In the genomic region with DNA sequence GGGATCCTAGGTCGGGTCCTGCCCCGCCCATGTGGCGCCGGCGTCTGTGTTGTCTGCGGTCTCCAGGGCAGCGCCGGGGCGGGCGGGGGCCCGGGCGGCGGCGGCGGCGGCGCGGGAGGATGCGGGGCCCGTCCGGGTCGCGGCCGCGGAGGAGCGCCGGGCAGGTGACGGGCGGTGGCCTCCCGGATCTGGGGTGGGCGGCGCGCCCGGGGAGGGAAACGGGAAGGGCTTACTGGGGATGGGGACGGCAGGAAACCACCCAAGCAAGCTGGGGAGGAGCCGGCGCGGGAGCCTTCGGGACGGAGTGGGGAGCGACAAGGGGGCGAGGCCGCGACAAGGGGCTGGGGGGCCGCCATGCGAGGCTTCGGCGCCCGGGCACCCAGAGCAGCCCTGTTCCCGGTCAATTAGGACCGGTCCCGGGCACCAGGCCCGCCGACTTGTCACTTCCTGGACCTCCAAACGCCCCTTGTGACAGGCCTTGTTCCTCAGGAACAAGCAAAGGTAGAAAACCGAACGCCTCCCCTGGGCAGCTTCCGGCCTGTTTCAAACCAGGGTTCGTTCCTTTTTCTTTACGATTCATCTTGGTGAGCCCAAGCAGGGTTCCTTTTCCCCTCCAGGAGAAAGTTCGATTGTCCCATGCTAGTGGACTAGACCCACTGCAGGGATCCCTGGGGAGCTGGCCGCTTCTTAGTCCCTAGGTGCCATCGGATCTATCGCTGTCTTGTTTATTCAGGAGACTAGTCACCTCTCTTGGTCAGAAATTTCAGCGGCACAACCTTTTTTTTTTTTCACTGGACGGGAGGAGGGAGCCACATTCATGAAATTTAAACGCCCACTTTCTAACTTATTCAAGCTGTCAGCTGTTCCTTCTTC, we compare ENCODE assay signal across 8 cellular contexts. TPM values are rescaled to one million over a fixed set of nuclear protein-coding genes. Genes with fewer than 3 reads are reported as not detected.
DNase-seq lines count a peak whose midpoint lies in the region; ATAC-seq and TF ChIP-seq lines count a peak whose summit lies in the region.

No MANE protein-coding gene starts in this region.

- DNase-seq in DMS53 (lab: John Stamatoyannopoulos, UW) (peak; percentile 81), Peyer's patch (peak; percentile 59 to 79 (median 78)), glomerular visceral epithelial cell (ENCODE audit: extremely low spot score) (peak; percentile 53), occipital lobe (lab: John Stamatoyannopoulos, UW) (peak; percentile 70), GM19238 (ENCODE audit: insufficient read length, low spot score) (no peak)
- DNase-seq in activated naive CD4-positive, alpha-beta T cell treated with anti-CD3 and anti-CD28 coated beads for 36 hours: peak; percentile 63

- intact Hi-C loops in activated naive CD4-positive, alpha-beta T cell treated with anti-CD3 and anti-CD28 coated beads for 36 hours (cut with micrococcal nuclease): loop anchor here (2.0 to 5.0 kb wide), 3 partner anchors 20 to 139 kb away; no protein-coding TSS in a partner anchor

- H3K4me1 Mint-ChIP-seq in activated naive CD4-positive, alpha-beta T cell treated with anti-CD3 and anti-CD28 coated beads for 36 hours (ENCODE audit: low read depth): peaks cover 19% of the 10 kb centered on the region

- peak; percentile 67 for ATAC-seq in HG02852 (IDR thresholded peaks at IDR 0.05; ENCODE audit: unreplicated experiment)

- H3K9me3 Mint-ChIP-seq in activated naive CD4-positive, alpha-beta T cell treated with anti-CD3 and anti-CD28 coated beads for 36 hours: no peaks in the 10 kb centered on the region

- H3K27ac Mint-ChIP-seq in activated naive CD4-positive, alpha-beta T cell treated with anti-CD3 and anti-CD28 coated beads for 36 hours: no peak overlapping the region

- H3K27me3 ChIP-seq in Peyer's patch (no peaks in the 10 kb centered on the region), thymus (ENCODE audit: control insufficient read depth, insufficient read depth) (peaks cover 4% of the 10 kb centered on the region)

- H3K36me3 ChIP-seq in Peyer's patch (no peaks in the 10 kb centered on the region), thymus (ENCODE audit: control insufficient read depth, insufficient read depth) (no peaks in the 10 kb centered on the region)

- H3K27ac ChIP-seq in Peyer's patch (peak overlapping the region; percentile 59 to 86 (median 81)), thymus (ENCODE audit: low read depth) (peak overlapping the region; percentile 84)

- 1% methylated on average over 68 of the region's 68 CpGs for WGBS in thymus

- H3K9me3 ChIP-seq in Peyer's patch: no peaks in the 10 kb centered on the region
- no peaks in the 10 kb centered on the region for H3K9me3 ChIP-seq in thymus (ENCODE audit: control insufficient read depth)

- H3K36me3 Mint-ChIP-seq in activated naive CD4-positive, alpha-beta T cell treated with anti-CD3 and anti-CD28 coated beads for 36 hours (ENCODE audit: low read depth): peaks cover 4% of the 10 kb centered on the region

- no peak for TF ChIP-seq CTCF in Peyer's patch (IDR thresholded peaks at IDR 0.05)

- CTCF ChIA-PET in activated naive CD4-positive, alpha-beta T cell treated with anti-CD3 and anti-CD28 coated beads for 36 hours (lab: Charles Lee): interaction anchor here (0.5 to 1.8 kb wide), 5 partner anchors 19 to 171 kb away, joined by 3 to 5 read pairs (median 4); no protein-coding TSS in a partner anchor

- peaks cover 1% of the 10 kb centered on the region for H3K27me3 Mint-ChIP-seq in activated naive CD4-positive, alpha-beta T cell treated with anti-CD3 and anti-CD28 coated beads for 36 hours (ENCODE audit: low read depth)

- H3K4me3 ChIP-seq in Peyer's patch (peak overlapping the region; percentile 55 to 82 (median 75)), thymus (ENCODE audit: low read length) (peak overlapping the region; percentile 82)

- peak overlapping the region; percentile 78 for H3K4me3 Mint-ChIP-seq in activated naive CD4-positive, alpha-beta T cell treated with anti-CD3 and anti-CD28 coated beads for 36 hours

- TF ChIP-seq POLR2A in Peyer's patch (IDR thresholded peaks at IDR 0.05): no peak

- H3K4me1 ChIP-seq in Peyer's patch: no peaks in the 10 kb centered on the region
- peaks cover 3% of the 10 kb centered on the region for H3K4me1 ChIP-seq in thymus (ENCODE audit: control insufficient read depth, insufficient read depth, low read length)

RNA-seq across cellular contexts. Expression of gene JHY, which starts 0.5 kb away (rescaled TPM):
- total RNA-seq in Peyer's patch (10 to 100 TPM in 1 of 4 donors, 1 to 10 TPM in 3; 1.8 to 15.7 (median 3.0) TPM), occipital lobe (6.2 TPM)
- total RNA-seq in activated naive CD4-positive, alpha-beta T cell treated with anti-CD3 and anti-CD28 coated beads for 36 hours: under 1 TPM; 0.89 to 0.98 TPM
- 4.0 TPM for polyA plus RNA-seq in thymus

RNA-seq across cellular contexts. Expression of gene CRTAM, which starts 44.7 kb away (rescaled TPM):
- 1 to 10 TPM in 1 of 4 donors, not detected in 3; 4.4 TPM for total RNA-seq in Peyer's patch
- under 1 TPM; 0.20 to 0.38 TPM for total RNA-seq in activated naive CD4-positive, alpha-beta T cell treated with anti-CD3 and anti-CD28 coated beads for 36 hours
- 0.47 TPM for total RNA-seq in occipital lobe
- polyA plus RNA-seq in thymus: 3.6 TPM
